Comparison of ENCODE assay signal across 8 cellular contexts in genomic region chr15:72685925-72686794, GRCh38. TPM values are rescaled to one million over a fixed set of nuclear protein-coding genes. Genes with fewer than 3 reads are reported as not detected.
DNase-seq lines count a peak whose midpoint lies in the region; ATAC-seq and TF ChIP-seq lines count a peak whose summit lies in the region.

Gene BBS4, plus strand, starts transcription at chr15:72686207. Its CDS starts 21 bp downstream, at chr15:72686228.
Gene HIGD2B, minus strand, starts transcription at chr15:72686182. Its CDS starts 9,808 bp downstream, at chr15:72676374.

- peak within 1 kb of the TSS; percentile 98 for H2AFZ ChIP-seq in fibroblast of lung (ENCODE audit: low read length)

- H3K36me3 Mint-ChIP-seq in Caco-2 (ENCODE audit: insufficient read depth, unreplicated experiment): peaks cover 9% of the 10 kb centered on the region
- H3K36me3 Mint-ChIP-seq in natural killer cell treated with Interleukin-12 subunit alpha and Interleukin-12 subunit beta and Interleukin-15 and Interleukin-18, amount 100 ng/mL, for 72 hours: no peaks in the 10 kb centered on the region

- peaks cover 2% of the 10 kb centered on the region for H3K79me2 ChIP-seq in fibroblast of lung (ENCODE audit: control insufficient read depth, insufficient read depth, low read length)

- intact Hi-C loops in Caco-2 (cut with micrococcal nuclease; ENCODE audit: unreplicated experiment): no loop called here

- H3K36me3 ChIP-seq in Caco-2 (ENCODE audit: control insufficient read depth, insufficient read depth, low read length): no peaks in the 10 kb centered on the region
- H3K36me3 ChIP-seq in fibroblast of lung (ENCODE audit: control insufficient read depth, insufficient read depth, low read length): no peaks in the 10 kb centered on the region
- no peaks in the 10 kb centered on the region for H3K36me3 ChIP-seq in stomach smooth muscle (ENCODE audit: control insufficient read depth in 2 of 2, insufficient read depth in 2 of 2, low read length in 2 of 2)

- H3K27ac Mint-ChIP-seq in Caco-2 (ENCODE audit: unreplicated experiment): peak within 1 kb of the TSS; percentile 96
- peak within 1 kb of the TSS; percentile 91 to 98 for H3K27ac Mint-ChIP-seq in natural killer cell treated with Interleukin-12 subunit alpha and Interleukin-12 subunit beta and Interleukin-15 and Interleukin-18, amount 100 ng/mL, for 72 hours

- H3K4me2 ChIP-seq in fibroblast of lung (ENCODE audit: extremely low read depth, insufficient read depth, low read length): peak within 1 kb of the TSS; percentile 88

- POLR2A ChIA-PET in Caco-2 (lab: Charles Lee): interaction anchor here (0.6 kb wide), 1 partner anchor 15 kb away, joined by 3 read pairs; no protein-coding TSS in a partner anchor

- H3K4me1 Mint-ChIP-seq in Caco-2 (ENCODE audit: low read depth, unreplicated experiment): no peaks in the 10 kb centered on the region
- H3K4me1 Mint-ChIP-seq in natural killer cell treated with Interleukin-12 subunit alpha and Interleukin-12 subunit beta and Interleukin-15 and Interleukin-18, amount 100 ng/mL, for 72 hours (ENCODE audit: low read depth in 2 of 2): peaks cover 15% of the 10 kb centered on the region in 2 donors

- ATAC-seq in GM21576 (IDR thresholded peaks at IDR 0.05; ENCODE audit: unreplicated experiment): peak; percentile 88
- peak; percentile 98 for ATAC-seq in natural killer cell treated with Interleukin-12 subunit alpha and Interleukin-12 subunit beta and Interleukin-15 and Interleukin-18, amount 100 ng/mL, for 72 hours

- peak; percentile 94 to 95 for DNase-seq in Caco-2
- DNase-seq in activated T-cell treated with anti-CD3 and anti-CD28 coated beads for 4 hours: peak; percentile 68
- DNase-seq in fibroblast of lung (ENCODE audit: low read depth in 2 of 2): peak; percentile 83 to 87
- peak; percentile 91 for DNase-seq in natural killer cell treated with Interleukin-12 subunit alpha and Interleukin-12 subunit beta and Interleukin-15 and Interleukin-18, amount 100 ng/mL, for 72 hours (ENCODE audit: low spot score)
- DNase-seq in DMS53 treated with DMSO at 0.1 percent for 48 hours (lab: John Stamatoyannopoulos, UW; ENCODE audit: unreplicated experiment): no peak

- H3K9me3 ChIP-seq in Caco-2: no peaks in the 10 kb centered on the region
- H3K9me3 ChIP-seq in fibroblast of lung (ENCODE audit: control insufficient read depth, insufficient read depth, low read depth, low read length): no peaks in the 10 kb centered on the region
- H3K9me3 ChIP-seq in stomach smooth muscle (ENCODE audit: control insufficient read depth in 2 of 2, low read length in 2 of 2): no peaks in the 10 kb centered on the region

- no peaks in the 10 kb centered on the region for H4K20me1 ChIP-seq in fibroblast of lung (ENCODE audit: control insufficient read depth, extremely low read depth, insufficient read depth, low read length)

- H3K4me3 Mint-ChIP-seq in Caco-2 (ENCODE audit: unreplicated experiment): peak within 1 kb of the TSS; percentile 96
- peak within 1 kb of the TSS; percentile 98 for H3K4me3 Mint-ChIP-seq in natural killer cell treated with Interleukin-12 subunit alpha and Interleukin-12 subunit beta and Interleukin-15 and Interleukin-18, amount 100 ng/mL, for 72 hours

- TF ChIP-seq CTCF in Caco-2 (IDR thresholded peaks at IDR 0.05; ENCODE audit: insufficient read depth in 1 of 2, low read depth in 1 of 2, low read length in 1 of 2, severe bottlenecking in 1 of 2, unreplicated experiment in 1 of 2) (no peak), fibroblast of lung (conservative IDR thresholded peaks at IDR 0.05 in 1 of 2, IDR thresholded peaks at IDR 0.05 in 1 of 2; ENCODE audit: low read depth in 1 of 2, low read length in 2 of 2) (no peak)

- no peaks in the 10 kb centered on the region for H3K9me3 Mint-ChIP-seq in Caco-2 (ENCODE audit: unreplicated experiment)
- H3K9me3 Mint-ChIP-seq in natural killer cell treated with Interleukin-12 subunit alpha and Interleukin-12 subunit beta and Interleukin-15 and Interleukin-18, amount 100 ng/mL, for 72 hours: no peaks in the 10 kb centered on the region

- TSS peak; percentile 86 for BruUV-seq in Caco-2 (replicated peaks; lab: Mats Ljungman, UMichigan)

- H3K4me3 ChIP-seq in Caco-2 (ENCODE audit: low read depth, low read length) (peak within 1 kb of the TSS; percentile 58), fibroblast of lung (replicated peaks in 1 of 4; ENCODE audit: control extremely low read depth in 1 of 4, insufficient read depth in 1 of 4, low read depth in 3 of 4, low read length in 4 of 4) (peak within 1 kb of the TSS; percentile 42 to 93 (median 77)), stomach smooth muscle (ENCODE audit: low read length in 2 of 2) (peak within 1 kb of the TSS; percentile 98)

- no peaks in the 10 kb centered on the region for H3K27me3 Mint-ChIP-seq in Caco-2 (ENCODE audit: insufficient read depth, unreplicated experiment)
- no peaks in the 10 kb centered on the region for H3K27me3 Mint-ChIP-seq in natural killer cell treated with Interleukin-12 subunit alpha and Interleukin-12 subunit beta and Interleukin-15 and Interleukin-18, amount 100 ng/mL, for 72 hours

- CTCF ChIA-PET in Caco-2 (lab: Charles Lee): interaction anchor here (0.5 to 1.7 kb wide), 6 partner anchors 13 to 415 kb away, joined by 3 to 9 read pairs (median 7); no protein-coding TSS in a partner anchor

- TF ChIP-seq EP300 in Ishikawa (IDR thresholded peaks at IDR 0.05; ENCODE audit: borderline replicate concordance): no peak

- H3K27me3 ChIP-seq in Caco-2 (replicated peaks; ENCODE audit: control insufficient read depth, insufficient read depth, low read length) (no peaks in the 10 kb centered on the region), fibroblast of lung (ENCODE audit: control insufficient read depth, insufficient read depth, low read length) (no peaks in the 10 kb centered on the region), stomach smooth muscle (ENCODE audit: control insufficient read depth in 1 of 2, insufficient read depth in 2 of 2, low read length in 2 of 2) (no peaks in the 10 kb centered on the region)

- H3K4me1 ChIP-seq in Caco-2 (no peaks in the 10 kb centered on the region), fibroblast of lung (ENCODE audit: control insufficient read depth, extremely low read depth, insufficient read depth, low read length) (no peaks in the 10 kb centered on the region), stomach smooth muscle (ENCODE audit: control insufficient read depth, insufficient read depth, low read length) (peaks cover 10% of the 10 kb centered on the region)

- no peak for TF ChIP-seq RAD21 in Ishikawa (IDR thresholded peaks at IDR 0.05; ENCODE audit: low read depth)

- H3K9ac ChIP-seq in fibroblast of lung (ENCODE audit: insufficient read depth, low read length) (peak within 1 kb of the TSS; percentile 84), stomach smooth muscle (ENCODE audit: low read length in 2 of 2) (peak within 1 kb of the TSS; percentile 93 to 95)

- peak within 1 kb of the TSS; percentile 87 for H3K27ac ChIP-seq in fibroblast of lung (ENCODE audit: insufficient read depth, low read length)
- peak within 1 kb of the TSS; percentile 86 for H3K27ac ChIP-seq in stomach smooth muscle (ENCODE audit: low read length)

TF ChIP-seq in Ishikawa, 13 proteins besides CTCF, POLR2A, EP300 and RAD21 (continues in another document):
- peak; percentile 26; the same call in 1 of the 2 replicates for TF ChIP-seq TCF12 (IDR thresholded peaks at IDR 0.05; ENCODE audit: low read depth)
- peak; percentile 45; the same call in 1 of the 2 replicates for TF ChIP-seq TEAD4 (IDR thresholded peaks at IDR 0.05)
- TF ChIP-seq NFIC (IDR thresholded peaks at IDR 0.05): no peak
- TF ChIP-seq CEBPB (IDR thresholded peaks at IDR 0.05): no peak
- peak; percentile 38; the same call in 1 of the 2 replicates for TF ChIP-seq USF1 (IDR thresholded peaks at IDR 0.05)
- TF ChIP-seq ZBTB7A (IDR thresholded peaks at IDR 0.05; ENCODE audit: low read depth): no peak
- no peak for TF ChIP-seq EGR1 (IDR thresholded peaks at IDR 0.05)
- TF ChIP-seq MAX (IDR thresholded peaks at IDR 0.05): peak; percentile 51; the same call in 1 of the 2 replicates
- TF ChIP-seq CREB1 (IDR thresholded peaks at IDR 0.05; ENCODE audit: low read depth): peak; percentile 53
- no peak for TF ChIP-seq FOXM1 (IDR thresholded peaks at IDR 0.05; ENCODE audit: borderline replicate concordance, low read depth)
- peak; percentile 93 for TF ChIP-seq TAF1 (IDR thresholded peaks at IDR 0.05; ENCODE audit: low read depth)
- TF ChIP-seq YY1 (IDR thresholded peaks at IDR 0.05; ENCODE audit: low read depth): peak; percentile 89

RNA-seq across cellular contexts. Expression of gene BBS4, which starts in this region (rescaled TPM):
- total RNA-seq in Caco-2 (2022): 19.8 and 22.4 TPM in 2 replicates
- total RNA-seq in fibroblast of lung: 18.7 and 27.9 TPM in 2 replicates
- 22.9 and 29.4 TPM in 2 replicates for polyA plus RNA-seq in fibroblast of lung
- 15.7 and 18.3 TPM in 2 replicates for polyA plus RNA-seq in fibroblast of lung (2012)
- polyA minus RNA-seq in fibroblast of lung (ENCODE audit: low replicate concordance): 5.9 and 17.0 TPM in 2 replicates
- 10 to 100 TPM; 14.4 to 17.0 TPM for total RNA-seq in natural killer cell treated with Interleukin-12 subunit alpha and Interleukin-12 subunit beta and Interleukin-15 and Interleukin-18, amount 100 ng/mL, for 72 hours

RNA-seq across cellular contexts. Expression of gene HIGD2B, which starts in this region (rescaled TPM):
- not detected in 2 replicates for total RNA-seq in Caco-2 (2022)
- 0.26 TPM in 1 of 2 replicates, not detected in the other for total RNA-seq in fibroblast of lung
- not detected in 2 replicates for polyA plus RNA-seq in fibroblast of lung
- not detected in 2 replicates for polyA plus RNA-seq in fibroblast of lung (2012)
- not detected in 2 replicates for polyA minus RNA-seq in fibroblast of lung (ENCODE audit: low replicate concordance)
- under 1 TPM; 0.26 to 0.39 TPM for total RNA-seq in natural killer cell treated with Interleukin-12 subunit alpha and Interleukin-12 subunit beta and Interleukin-15 and Interleukin-18, amount 100 ng/mL, for 72 hours
